In the genomic region with DNA sequence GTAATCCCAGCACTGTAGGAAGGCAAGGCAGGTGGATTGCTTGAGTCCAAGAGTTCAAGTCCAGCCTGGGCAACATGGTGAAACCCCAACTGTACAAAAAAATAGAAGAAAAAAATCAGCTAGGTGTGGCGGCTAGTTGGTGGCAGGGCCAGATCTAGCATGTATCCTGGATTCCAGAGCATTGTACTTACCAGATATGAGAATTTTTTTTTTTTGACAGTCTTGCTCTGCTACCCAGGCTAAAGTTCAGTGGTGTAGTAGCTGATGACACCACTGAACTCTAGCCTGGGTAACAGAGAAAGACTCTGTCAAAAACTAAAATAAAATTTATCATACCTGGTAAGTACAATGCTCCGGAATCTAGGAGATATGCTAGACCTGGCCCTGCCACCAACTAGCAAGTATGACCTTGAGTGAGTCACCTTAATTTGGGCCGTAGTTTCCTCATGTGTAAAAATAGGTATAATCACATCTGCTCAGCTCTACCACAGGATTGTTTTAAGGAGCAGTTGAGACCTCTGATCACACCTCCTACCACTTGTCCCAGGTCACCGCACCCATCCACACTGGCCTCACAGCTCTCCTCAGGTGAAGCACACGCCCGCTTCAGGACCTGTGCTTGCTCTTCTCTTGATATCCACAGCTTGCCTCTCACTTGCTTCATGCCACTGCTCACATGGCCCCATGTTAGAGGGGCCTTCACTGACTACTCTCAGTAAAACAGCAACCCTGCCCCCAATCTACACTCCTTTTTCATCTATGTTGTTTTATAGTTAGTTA, we compare ENCODE assay signal across 1 cellular context.
TF ChIP-seq lines count a peak whose summit lies in the region.

No MANE protein-coding gene starts in this region.

TF ChIP-seq in IMR-90, 13 proteins besides CTCF, POLR2A, EP300 and RAD21 (continued from another document):
- TF ChIP-seq NFE2L2 (IDR thresholded peaks at IDR 0.05; ENCODE audit: low read depth, low read length) (no peak), MAFK (IDR thresholded peaks at IDR 0.05; ENCODE audit: low read depth, low read length) (no peak), BHLHE40 (IDR thresholded peaks at IDR 0.05; ENCODE audit: low read depth, low read length) (no peak), RFX5 (IDR thresholded peaks at IDR 0.05; ENCODE audit: low read depth, low read length) (no peak), MAZ (IDR thresholded peaks at IDR 0.05; ENCODE audit: borderline replicate concordance, low read depth, low read length) (no peak)
- TF ChIP-seq, protein P1, sequence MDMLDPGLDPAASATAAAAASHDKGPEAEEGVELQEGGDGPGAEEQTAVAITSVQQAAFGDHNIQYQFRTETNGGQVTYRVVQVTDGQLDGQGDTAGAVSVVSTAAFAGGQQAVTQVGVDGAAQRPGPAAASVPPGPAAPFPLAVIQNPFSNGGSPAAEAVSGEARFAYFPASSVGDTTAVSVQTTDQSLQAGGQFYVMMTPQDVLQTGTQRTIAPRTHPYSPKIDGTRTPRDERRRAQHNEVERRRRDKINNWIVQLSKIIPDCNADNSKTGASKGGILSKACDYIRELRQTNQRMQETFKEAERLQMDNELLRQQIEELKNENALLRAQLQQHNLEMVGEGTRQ (IDR thresholded peaks at IDR 0.05; ENCODE audit: low read depth, low read length) = no peak
